15 cellular contexts compared by ENCODE assay signal in the genomic region with DNA sequence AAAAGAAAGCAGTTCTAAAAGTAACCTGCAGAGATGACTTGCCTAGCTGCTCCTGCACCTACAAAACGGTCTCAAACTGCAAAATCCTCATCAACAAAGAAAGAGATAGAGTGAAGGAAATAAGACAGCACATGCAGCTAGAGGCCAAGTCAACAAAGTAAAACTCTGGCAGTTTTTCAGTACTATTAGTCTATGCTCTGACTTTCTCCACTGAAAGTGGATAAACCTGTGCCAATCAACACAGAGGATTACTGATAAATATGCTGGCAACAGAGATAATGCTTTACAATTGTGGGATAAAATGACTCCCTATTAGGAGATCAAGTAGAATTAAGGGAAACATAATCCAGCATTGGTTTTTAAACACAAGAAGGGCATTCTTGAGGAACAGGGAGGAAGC. TPM values are rescaled to one million over a fixed set of nuclear protein-coding genes. Genes with fewer than 3 reads are reported as not detected.
DNase-seq lines count a peak whose midpoint lies in the region; ATAC-seq and TF ChIP-seq lines count a peak whose summit lies in the region.
"Had no signal": no experiment of that assay in that cellular context is flagged by ENCODE, and none has a peak within 500 bp of the region (broad histone marks: within the 10 kb centered on the region; RNA-seq: fewer than 3 reads in every experiment).

No MANE protein-coding gene starts in this region.

- no peaks in the 10 kb centered on the region for H3K9me3 ChIP-seq in neural progenitor cell (ENCODE audit: low read depth)

- no peaks in the 10 kb centered on the region for H3K9me2 ChIP-seq in GM23338 (ENCODE audit: insufficient read depth)

- H3K36me3 Mint-ChIP-seq in GM23338 (ENCODE audit: low read depth) (peaks cover 10% of the 10 kb centered on the region; the same call in 1 of the 3 replicates), neural progenitor cell (no peaks in the 10 kb centered on the region)
- H3K36me3 Mint-ChIP-seq in stimulated activated memory B cell treated with anti-CD40 and anti-IgM and Interleukin-4, amounts not matched to agents 10 μg/mL and 1 μg/mL and 100 μg/mL, for 72 hours = no peaks in the 10 kb centered on the region
- H3K36me3 Mint-ChIP-seq: CD4-positive, CD25-positive, alpha-beta regulatory T cell had no signal

- H3K4me3 Mint-ChIP-seq in GM23338 = no peak overlapping the region
- no peak overlapping the region for H3K4me3 Mint-ChIP-seq in neural progenitor cell
- H3K4me3 Mint-ChIP-seq in stimulated activated memory B cell treated with anti-CD40 and anti-IgM and Interleukin-4, amounts not matched to agents 10 μg/mL and 1 μg/mL and 100 μg/mL, for 72 hours = no peak overlapping the region
- H3K4me3 Mint-ChIP-seq: CD4-positive, CD25-positive, alpha-beta regulatory T cell had no signal

- no peaks in the 10 kb centered on the region for H3K27me3 ChIP-seq in GM23338 (ENCODE audit: insufficient read depth)
- H3K27me3 ChIP-seq in neural progenitor cell = no peaks in the 10 kb centered on the region
- H3K27me3 ChIP-seq: BLaER1 treated with 17β-estradiol and CSF1 and Interleukin-3, amounts not matched to agents 10 nM and 100 nM had no signal

- no peak for DNase-seq in GM23338 (ENCODE audit: low spot score)
- peak; percentile 42 for DNase-seq in NCI-H524 treated with DMSO at 0.1 percent for 48 hours (lab: John Stamatoyannopoulos, UW)
- peak; percentile 2 for DNase-seq in astrocyte of the hippocampus (ENCODE audit: low read depth, low spot score)
- no peak for DNase-seq in neural progenitor cell (ENCODE audit: low spot score)
- no peak for DNase-seq in dedifferentiated amniotic fluid mesenchymal stem cell (ENCODE audit: extremely low spot score)
- DNase-seq in COLO668 (lab: John Stamatoyannopoulos, UW; ENCODE audit: unreplicated experiment) = no peak
- DNase-seq: ACHN; Calu3; CD4-positive, CD25-positive, alpha-beta regulatory T cell; DMS79 treated with DMSO at 0.1 percent for 48 hours; EL; IMR-90; KBM-7 had no signal

- H4K20me1 ChIP-seq in GM23338 (replicated peaks; ENCODE audit: insufficient read depth) = no peaks in the 10 kb centered on the region
- no peaks in the 10 kb centered on the region for H4K20me1 ChIP-seq in neural progenitor cell (ENCODE audit: low read depth)
- H4K20me1 ChIP-seq: BLaER1 treated with 17β-estradiol and CSF1 and Interleukin-3, amounts not matched to agents 10 nM and 100 nM had no signal

- H3K27me3 Mint-ChIP-seq in GM23338 (ENCODE audit: insufficient read depth, low read depth, poor library complexity) (no peaks in the 10 kb centered on the region), neural progenitor cell (ENCODE audit: insufficient read depth, low read depth) (no peaks in the 10 kb centered on the region)
- H3K27me3 Mint-ChIP-seq in stimulated activated memory B cell treated with anti-CD40 and anti-IgM and Interleukin-4, amounts not matched to agents 10 μg/mL and 1 μg/mL and 100 μg/mL, for 72 hours = no peaks in the 10 kb centered on the region

- H3F3A ChIP-seq in GM23338 (replicated peaks; ENCODE audit: low read depth) (no peaks in the 10 kb centered on the region), neural progenitor cell (ENCODE audit: low read depth) (peaks cover 27% of the 10 kb centered on the region)

- H3K79me2 ChIP-seq in GM23338 (replicated peaks; ENCODE audit: insufficient read depth) (no peaks in the 10 kb centered on the region), neural progenitor cell (ENCODE audit: low read depth) (no peaks in the 10 kb centered on the region)

- H3K9me3 Mint-ChIP-seq in GM23338 = 0 out of 3 replicates have a peak, but pooled peaks cover 4% of the 10 kb centered on the region
- peaks cover 2% of the 10 kb centered on the region for H3K9me3 Mint-ChIP-seq in neural progenitor cell
- no peaks in the 10 kb centered on the region for H3K9me3 Mint-ChIP-seq in stimulated activated memory B cell treated with anti-CD40 and anti-IgM and Interleukin-4, amounts not matched to agents 10 μg/mL and 1 μg/mL and 100 μg/mL, for 72 hours

- TF ChIP-seq CTCF in GM23338 (conservative IDR thresholded peaks at IDR 0.05; ENCODE audit: low read depth in 2 of 2) (no peak), neural progenitor cell (IDR thresholded peaks at IDR 0.05) (no peak)

- H3K4me1 Mint-ChIP-seq in GM23338 (peaks cover 31% of the 10 kb centered on the region), neural progenitor cell (peaks cover 20% of the 10 kb centered on the region)
- no peaks in the 10 kb centered on the region for H3K4me1 Mint-ChIP-seq in stimulated activated memory B cell treated with anti-CD40 and anti-IgM and Interleukin-4, amounts not matched to agents 10 μg/mL and 1 μg/mL and 100 μg/mL, for 72 hours

- peaks cover 15% of the 10 kb centered on the region; the same call in 1 of the 2 replicates for H3K4me1 ChIP-seq in GM23338 (ENCODE audit: insufficient read depth)
- peaks cover 27% of the 10 kb centered on the region for H3K4me1 ChIP-seq in neural progenitor cell
- H3K4me1 ChIP-seq: BLaER1 treated with 17β-estradiol and CSF1 and Interleukin-3, amounts not matched to agents 10 nM and 100 nM had no signal

- ATAC-seq in GM23338 = peak; percentile 50; the same call in 2 of the 3 replicates
- ATAC-seq in stimulated activated memory B cell treated with anti-CD40 and anti-IgM and Interleukin-4, amounts not matched to agents 10 μg/mL and 1 μg/mL and 100 μg/mL, for 72 hours = no peak

- peak overlapping the region; percentile 61 for H2AFZ ChIP-seq in GM23338
- H2AFZ ChIP-seq in neural progenitor cell (replicated peaks) = peak overlapping the region; percentile 58

- H3K4me3 ChIP-seq in GM23338 (no peak overlapping the region), neural progenitor cell (no peak overlapping the region)
- H3K4me3 ChIP-seq: BLaER1 treated with 17β-estradiol and CSF1 and Interleukin-3, amounts not matched to agents 10 nM and 100 nM had no signal

- H3K9ac ChIP-seq in neural progenitor cell = no peak overlapping the region
- H3K9ac ChIP-seq: BLaER1 treated with 17β-estradiol and CSF1 and Interleukin-3, amounts not matched to agents 10 nM and 100 nM had no signal

- no peaks in the 10 kb centered on the region for H3K36me3 ChIP-seq in GM23338 (ENCODE audit: insufficient read depth)
- no peaks in the 10 kb centered on the region for H3K36me3 ChIP-seq in neural progenitor cell
- H3K36me3 ChIP-seq: BLaER1 treated with 17β-estradiol and CSF1 and Interleukin-3, amounts not matched to agents 10 nM and 100 nM had no signal

- no peak overlapping the region for H3K4me2 ChIP-seq in GM23338
- no peak overlapping the region for H3K4me2 ChIP-seq in neural progenitor cell
- H3K4me2 ChIP-seq: BLaER1 treated with 17β-estradiol and CSF1 and Interleukin-3, amounts not matched to agents 10 nM and 100 nM had no signal

- H3K27ac ChIP-seq in GM23338 (ENCODE audit: low read depth) = no peak overlapping the region
- H3K27ac ChIP-seq in neural progenitor cell = peak overlapping the region; percentile 57
- H3K27ac ChIP-seq: BLaER1 treated with 17β-estradiol and CSF1 and Interleukin-3, amounts not matched to agents 10 nM and 100 nM had no signal

- H3K27ac Mint-ChIP-seq in GM23338 (no peak overlapping the region), neural progenitor cell (no peak overlapping the region)
- no peak overlapping the region for H3K27ac Mint-ChIP-seq in stimulated activated memory B cell treated with anti-CD40 and anti-IgM and Interleukin-4, amounts not matched to agents 10 μg/mL and 1 μg/mL and 100 μg/mL, for 72 hours
- H3K27ac Mint-ChIP-seq: CD4-positive, CD25-positive, alpha-beta regulatory T cell had no signal

TF ChIP-seq in GM23338, 12 proteins besides CTCF, POLR2A, EP300 and RAD21 (continues in another document):
- TF ChIP-seq ZNF331 (CRISPR knock-in tag; IDR thresholded peaks at IDR 0.05; ENCODE audit: low read depth) (no peak), JUNB (IDR thresholded peaks at IDR 0.05; ENCODE audit: unreplicated experiment) (no peak), ZNF114 (CRISPR knock-in tag; IDR thresholded peaks at IDR 0.05) (no peak), STAT1 (IDR thresholded peaks at IDR 0.05; ENCODE audit: unreplicated experiment) (no peak), EZH2phosphoT487 (IDR thresholded peaks at IDR 0.05; ENCODE audit: unreplicated experiment) (no peak)
- TF ChIP-seq, protein P1, sequence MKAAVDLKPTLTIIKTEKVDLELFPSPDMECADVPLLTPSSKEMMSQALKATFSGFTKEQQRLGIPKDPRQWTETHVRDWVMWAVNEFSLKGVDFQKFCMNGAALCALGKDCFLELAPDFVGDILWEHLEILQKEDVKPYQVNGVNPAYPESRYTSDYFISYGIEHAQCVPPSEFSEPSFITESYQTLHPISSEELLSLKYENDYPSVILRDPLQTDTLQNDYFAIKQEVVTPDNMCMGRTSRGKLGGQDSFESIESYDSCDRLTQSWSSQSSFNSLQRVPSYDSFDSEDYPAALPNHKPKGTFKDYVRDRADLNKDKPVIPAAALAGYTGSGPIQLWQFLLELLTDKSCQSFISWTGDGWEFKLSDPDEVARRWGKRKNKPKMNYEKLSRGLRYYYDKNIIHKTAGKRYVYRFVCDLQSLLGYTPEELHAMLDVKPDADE (IDR thresholded peaks at IDR 0.05) = no peak

RNA-seq across cellular contexts. Expression of a gene that starts 13.4 kb away (rescaled TPM):
- total RNA-seq in GM23338 (2014; rRNA removed; shearing (Covaris generic)) = 1.0 and 1.4 TPM in 2 replicates
- polyA plus RNA-seq in GM23338 (2016; fragmentation: Nextera tagmentation; extraction: Ambion mirVana) = 0.44 and 0.54 TPM in 2 replicates
- total RNA-seq in neural progenitor cell (ENCODE audit: low replicate concordance) = 0.12 and 0.34 TPM in 2 replicates
- total RNA-seq: CD4-positive, CD25-positive, alpha-beta regulatory T cell; IMR-90 had no signal
- polyA plus RNA-seq: IMR-90 had no signal

RNA-seq across cellular contexts. Expression of a gene that starts 34.1 kb away (rescaled TPM):
- total RNA-seq in GM23338 (2014; rRNA removed; shearing (Covaris generic)) = 47.8 and 64.5 TPM in 2 replicates
- polyA plus RNA-seq in GM23338 (2016; fragmentation: Nextera tagmentation; extraction: Ambion mirVana) = 41.8 and 46.8 TPM in 2 replicates
- 31.8 and 49.9 TPM in 2 replicates for total RNA-seq in neural progenitor cell (ENCODE audit: low replicate concordance)

RNA-seq across cellular contexts. Expression of a gene that starts 34.3 kb away (rescaled TPM):
- 17.4 and 17.8 TPM in 2 replicates for total RNA-seq in GM23338 (2014; rRNA removed; shearing (Covaris generic))
- polyA plus RNA-seq in GM23338 (2016; fragmentation: Nextera tagmentation; extraction: Ambion mirVana) = 175 and 190 TPM in 2 replicates
- 9.6 and 12.0 TPM in 2 replicates for total RNA-seq in neural progenitor cell (ENCODE audit: low replicate concordance)

Comparison
In these comparisons a context has a peak if more than half of its experiments do, and no peak if none do; other contexts are left out.
1. DNase-seq: peak in NCI-H524 treated with DMSO at 0.1 percent for 48 hours (single experiment) and astrocyte of the hippocampus (single experiment); none in GM23338 (single experiment), neural progenitor cell (single experiment), dedifferentiated amniotic fluid mesenchymal stem cell (single experiment) and COLO668 (single experiment).